8 cellular contexts compared by ENCODE assay signal in genomic region chr15:72199721-72200212, GRCh38. TPM values are rescaled to one million over a fixed set of nuclear protein-coding genes. Genes with fewer than 3 reads are reported as not detected.
DNase-seq lines count a peak whose midpoint lies in the region; ATAC-seq lines count a peak whose summit lies in the region.

No MANE protein-coding gene starts in this region.

- no peak overlapping the region for H3K9ac ChIP-seq in GM23248

- WGBS in GM23248 (ENCODE audit: low coverage in 1 of 2, low lambda C conversion rate in 2 of 2, missing lambda C conversion rate in 2 of 2), 2 experiments = 60 to 88% methylated on average over 1 to 2 of the region's 2 CpGs

- no peaks in the 10 kb centered on the region for H3K9me2 ChIP-seq in GM23248 (ENCODE audit: insufficient read depth)

- no peaks in the 10 kb centered on the region for H3K9me3 ChIP-seq in GM23248 (ENCODE audit: low read depth)

- peaks cover 17% of the 10 kb centered on the region for H4K20me1 ChIP-seq in GM23248 (ENCODE audit: insufficient read depth)

- H3F3A ChIP-seq in GM23248 (ENCODE audit: insufficient read depth) = peaks cover 76% of the 10 kb centered on the region

- in situ Hi-C loops in GM23248 (cut with MboI) = no loop called here

- H3K4me3 ChIP-seq in GM23248 = no peak overlapping the region

- H3K4me2 ChIP-seq in GM23248 (ENCODE audit: unreplicated experiment) = no peak overlapping the region

- DNase-seq in CD1c-positive myeloid dendritic cell (ENCODE audit: extremely low spot score) (peak; percentile 74), GM23248 (peak; percentile 74), NCI-H2196 (lab: John Stamatoyannopoulos, UW; ENCODE audit: unreplicated experiment) (peak; percentile 60), caudate nucleus (lab: John Stamatoyannopoulos, UW) (peak in 48 of 61 donors; percentile 21 to 84 (median 50)), kidney glomerular epithelial cell (lab: John Stamatoyannopoulos, UW) (peak; percentile 64)
- peak; percentile 44 for DNase-seq in stimulated activated CD4-positive, alpha-beta T cell treated with anti-CD3 and anti-CD28 coated beads, Interleukin-2, amount 100 ng/mL, for 4 hours (ENCODE audit: low read depth)

- H3K36me3 ChIP-seq in GM23248 (ENCODE audit: low read depth) = peaks cover 61% of the 10 kb centered on the region

- H3K4me1 ChIP-seq in GM23248 (ENCODE audit: insufficient read depth) = peaks cover 20% of the 10 kb centered on the region

- H3K79me2 ChIP-seq in GM23248 (ENCODE audit: insufficient read depth) = peaks cover 17% of the 10 kb centered on the region

- H3K27me3 ChIP-seq in GM23248 (replicated peaks; ENCODE audit: insufficient read depth) = no peaks in the 10 kb centered on the region

- H3K27ac ChIP-seq in GM23248 = no peak overlapping the region; the same call in 1 of the 2 replicates
- H3K27ac ChIP-seq in caudate nucleus (ENCODE audit: low read depth, low read length) = no peak overlapping the region

- peak; percentile 49 to 57 for ATAC-seq in activated CD4-positive, CD25-positive, alpha-beta regulatory T cell treated with anti-CD3 and anti-CD28 coated beads, Interleukin-2, amount 50 U/mL, for 24 hours
- ATAC-seq in GM19395 (IDR thresholded peaks at IDR 0.05; ENCODE audit: unreplicated experiment) = no peak

- H2AFZ ChIP-seq in GM23248 = no peak overlapping the region

RNA-seq across cellular contexts. Expression of gene GRAMD2A, which starts 2.2 kb away (rescaled TPM):
- total RNA-seq in GM23248 (2014; rRNA removed; shearing (Covaris generic)) = not detected in 2 replicates
- not detected in 2 replicates for polyA plus RNA-seq in GM23248 (2016; fragmentation: Nextera tagmentation; extraction: Ambion mirVana)

RNA-seq across cellular contexts. Expression of gene PKM, which starts 31.2 kb away (rescaled TPM):
- total RNA-seq in GM23248 (2014; rRNA removed; shearing (Covaris generic)) = 2,534 and 2,557 TPM in 2 replicates
- polyA plus RNA-seq in GM23248 (2016; fragmentation: Nextera tagmentation; extraction: Ambion mirVana) = 2,427 and 2,525 TPM in 2 replicates
